ENCODE assay signal across 1 cellular context in genomic region chr1:39695011-39695410, GRCh38.
A peak's percentile ranks its signal among the peaks of the same experiment; 100 is the strongest.
TF ChIP-seq lines count a peak whose summit lies in the region.

No MANE protein-coding gene starts in this region.

TF ChIP-seq in H1, 55 proteins besides CTCF, POLR2A, EP300 and RAD21:
- peak; percentile 31; the same call in 1 of the 2 replicates for TF ChIP-seq SUZ12 (IDR thresholded peaks at IDR 0.05; ENCODE audit: low read length)
- no peak for TF ChIP-seq TBP (IDR thresholded peaks at IDR 0.05; ENCODE audit: low read depth, low read length)
- no peak for TF ChIP-seq SAP30 (IDR thresholded peaks at IDR 0.05; ENCODE audit: insufficient read depth, insufficient replicate concordance, low read length)
- TF ChIP-seq, protein P1, sequence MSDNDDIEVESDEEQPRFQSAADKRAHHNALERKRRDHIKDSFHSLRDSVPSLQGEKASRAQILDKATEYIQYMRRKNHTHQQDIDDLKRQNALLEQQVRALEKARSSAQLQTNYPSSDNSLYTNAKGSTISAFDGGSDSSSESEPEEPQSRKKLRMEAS (IDR thresholded peaks at IDR 0.05): no peak
- TF ChIP-seq TAF7 (optimal IDR thresholded peaks at IDR 0.05; ENCODE audit: borderline replicate concordance, low read depth, low read length): no peak
- no peak for TF ChIP-seq GABPA (IDR thresholded peaks at IDR 0.05; ENCODE audit: borderline replicate concordance, insufficient read depth, low read length)
- no peak for TF ChIP-seq BACH1 (IDR thresholded peaks at IDR 0.05; ENCODE audit: low read length)
- TF ChIP-seq TCF12 (IDR thresholded peaks at IDR 0.05; ENCODE audit: low read depth, low read length): no peak
- no peak for TF ChIP-seq JUN (IDR thresholded peaks at IDR 0.05; ENCODE audit: low read depth, low read length)
- TF ChIP-seq TAF1 (IDR thresholded peaks at IDR 0.05; ENCODE audit: low read depth, low read length): no peak
- no peak for TF ChIP-seq RFX5 (IDR thresholded peaks at IDR 0.05; ENCODE audit: borderline replicate concordance, low read depth, low read length)
- no peak for TF ChIP-seq RNF2 (IDR thresholded peaks at IDR 0.05; ENCODE audit: borderline replicate concordance, low read depth, low read length, missing control alignments, poor library complexity, severe bottlenecking)
- no peak for TF ChIP-seq RBBP5 (IDR thresholded peaks at IDR 0.05; ENCODE audit: borderline replicate concordance, low read depth, low read length)
- peak; percentile 40; the same call in 1 of the 2 replicates for TF ChIP-seq TEAD4 (IDR thresholded peaks at IDR 0.05; ENCODE audit: low read depth, low read length)
- TF ChIP-seq, protein P2, sequence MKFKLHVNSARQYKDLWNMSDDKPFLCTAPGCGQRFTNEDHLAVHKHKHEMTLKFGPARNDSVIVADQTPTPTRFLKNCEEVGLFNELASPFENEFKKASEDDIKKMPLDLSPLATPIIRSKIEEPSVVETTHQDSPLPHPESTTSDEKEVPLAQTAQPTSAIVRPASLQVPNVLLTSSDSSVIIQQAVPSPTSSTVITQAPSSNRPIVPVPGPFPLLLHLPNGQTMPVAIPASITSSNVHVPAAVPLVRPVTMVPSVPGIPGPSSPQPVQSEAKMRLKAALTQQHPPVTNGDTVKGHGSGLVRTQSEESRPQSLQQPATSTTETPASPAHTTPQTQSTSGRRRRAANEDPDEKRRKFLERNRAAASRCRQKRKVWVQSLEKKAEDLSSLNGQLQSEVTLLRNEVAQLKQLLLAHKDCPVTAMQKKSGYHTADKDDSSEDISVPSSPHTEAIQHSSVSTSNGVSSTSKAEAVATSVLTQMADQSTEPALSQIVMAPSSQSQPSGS (IDR thresholded peaks at IDR 0.05; ENCODE audit: low read length): no peak
- no peak for TF ChIP-seq POLR2AphosphoS5 (IDR thresholded peaks at IDR 0.05; ENCODE audit: low read depth, low read length)
- TF ChIP-seq KDM1A (IDR thresholded peaks at IDR 0.05; ENCODE audit: borderline replicate concordance, low read length): no peak
- TF ChIP-seq SIN3A (conservative IDR thresholded peaks at IDR 0.05 in 1 of 2, IDR thresholded peaks at IDR 0.05 in 1 of 2; ENCODE audit: low read depth in 1 of 2, low read length in 2 of 2): no peak
- TF ChIP-seq NANOG (IDR thresholded peaks at IDR 0.05; ENCODE audit: insufficient read depth, low read depth, low read length, poor library complexity, severe bottlenecking): no peak
- TF ChIP-seq HDAC2 (IDR thresholded peaks at IDR 0.05; ENCODE audit: borderline replicate concordance in 1 of 2, low read depth in 2 of 2, low read length in 2 of 2): 0 out of 4 replicates have a peak, but pooled peaks of 1 of the 2 experiments have one; percentile 53
- no peak for TF ChIP-seq KDM5A (IDR thresholded peaks at IDR 0.05; ENCODE audit: low read length)
- TF ChIP-seq CBX8 (IDR thresholded peaks at IDR 0.05; ENCODE audit: borderline replicate concordance, low read depth, low read length): no peak
- no peak for TF ChIP-seq MAFK (IDR thresholded peaks at IDR 0.05; ENCODE audit: low read depth, low read length)
- no peak for TF ChIP-seq SRF (IDR thresholded peaks at IDR 0.05; ENCODE audit: low read depth, low read length)
- no peak for TF ChIP-seq CEBPB (IDR thresholded peaks at IDR 0.05; ENCODE audit: low read depth, low read length)
- TF ChIP-seq CHD1 (IDR thresholded peaks at IDR 0.05; ENCODE audit: low read depth, low read length): no peak
- no peak for TF ChIP-seq FOSL1 (IDR thresholded peaks at IDR 0.05; ENCODE audit: insufficient read depth, low read depth, low read length)
- peak; percentile 36; the same call in 1 of the 2 replicates for TF ChIP-seq SP1 (IDR thresholded peaks at IDR 0.05; ENCODE audit: low read depth, low read length)
- TF ChIP-seq ASH2L (IDR thresholded peaks at IDR 0.05; ENCODE audit: low read length): no peak
- TF ChIP-seq JUND (IDR thresholded peaks at IDR 0.05; ENCODE audit: low read length): no peak
- TF ChIP-seq POU5F1 (IDR thresholded peaks at IDR 0.05; ENCODE audit: low read depth, low read length): no peak
- TF ChIP-seq EZH2 (IDR thresholded peaks at IDR 0.05; ENCODE audit: low read depth, low read length, severe bottlenecking): peak; percentile 28
- no peak for TF ChIP-seq ATF3 (IDR thresholded peaks at IDR 0.05; ENCODE audit: insufficient read depth, low read depth, low read length)
- no peak for TF ChIP-seq EGR1 (IDR thresholded peaks at IDR 0.05; ENCODE audit: borderline replicate concordance, low read depth, low read length)
- TF ChIP-seq SIX5 (IDR thresholded peaks at IDR 0.05; ENCODE audit: low read depth, low read length): no peak
- TF ChIP-seq RXRA (IDR thresholded peaks at IDR 0.05; ENCODE audit: insufficient read depth, low read depth, low read length): no peak
- TF ChIP-seq SIRT6 (IDR thresholded peaks at IDR 0.05; ENCODE audit: low read length): no peak
- no peak for TF ChIP-seq KDM4A (IDR thresholded peaks at IDR 0.05; ENCODE audit: low read depth, low read length, severe bottlenecking)
- no peak for TF ChIP-seq NRF1 (IDR thresholded peaks at IDR 0.05; ENCODE audit: low read depth, low read length)
- TF ChIP-seq CHD2 (IDR thresholded peaks at IDR 0.05; ENCODE audit: low read length): no peak
